ENCODE assay signal across 14 cellular contexts in the genomic region with DNA sequence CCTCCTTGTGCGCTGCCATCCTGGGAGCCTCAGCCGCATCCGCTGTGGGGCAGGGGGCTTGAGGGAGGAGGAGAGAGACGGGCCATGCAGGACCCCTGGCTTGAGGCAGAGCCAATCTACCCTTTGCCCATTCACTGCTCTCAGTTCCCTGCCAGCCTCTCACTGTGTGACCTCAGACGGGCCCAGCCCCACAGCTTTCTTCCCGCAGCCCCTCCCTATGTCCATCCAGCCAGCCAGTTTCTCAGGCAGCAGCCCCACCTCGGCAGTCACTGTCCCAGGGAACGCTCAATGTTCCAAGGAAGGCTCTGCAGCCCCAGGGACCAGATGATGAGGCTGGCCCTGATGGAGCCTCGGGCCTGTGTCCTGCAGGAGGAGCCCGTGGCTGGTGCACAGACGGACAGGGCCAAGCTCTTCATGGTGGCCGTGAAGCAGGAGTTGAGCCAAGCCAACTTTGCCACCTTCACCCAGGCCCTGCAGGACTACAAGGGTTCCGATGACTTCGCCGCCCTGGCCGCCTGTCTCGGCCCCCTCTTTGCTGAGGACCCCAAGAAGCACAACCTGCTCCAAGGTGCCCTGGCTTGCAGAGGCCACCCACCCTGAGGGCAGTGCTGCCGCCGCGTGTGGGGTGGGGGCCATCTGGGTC. TPM values are rescaled to one million over a fixed set of nuclear protein-coding genes. Genes with fewer than 3 reads are reported as not detected.
DNase-seq lines count a peak whose midpoint lies in the region; ATAC-seq, FAIRE-seq and TF ChIP-seq lines count a peak whose summit lies in the region.
"Had no signal": no experiment of that assay in that cellular context is flagged by ENCODE, and none has a peak within 500 bp of the region (broad histone marks: within the 10 kb centered on the region; RNA-seq: fewer than 3 reads in every experiment).

No MANE protein-coding gene starts in this region.

- H3K27me3 ChIP-seq in right atrium auricular region (no peaks in the 10 kb centered on the region), HepG2 (ENCODE audit: control insufficient read depth in 1 of 2, insufficient read depth in 2 of 2, low read length in 2 of 2) (no peaks in the 10 kb centered on the region)
- H3K27me3 ChIP-seq: right lobe of liver had no signal

- H3K36me3 ChIP-seq in right atrium auricular region (peaks cover 14% of the 10 kb centered on the region), HepG2 (replicated peaks in 1 of 2; ENCODE audit: control insufficient read depth in 1 of 2, insufficient read depth in 2 of 2, low read length in 2 of 2) (peaks cover 3 to 4% of the 10 kb centered on the region in 2 experiments; a peak in 3 of 5 replicates)
- H3K36me3 ChIP-seq: right lobe of liver had no signal

- TF ChIP-seq EP300 in HepG2 (IDR thresholded peaks at IDR 0.05; ENCODE audit: low read depth in 2 of 2, low read length in 2 of 2), result no peak
- peak; percentile 44; the same call in 1 of the 2 replicates for TF ChIP-seq EP300 in HepG2 (CRISPR knock-in tag; IDR thresholded peaks at IDR 0.05; ENCODE audit: borderline replicate concordance)

- POLR2A ChIA-PET in HepG2 (lab: Yijun Ruan, JAX), result interaction anchor here (1.0 kb wide), 1 partner anchor 34 kb away, joined by 3 read pairs; the partner anchor contains the start of gene RTEL1

- DNase-seq in Right ventricle myocardium inferior (ENCODE audit: missing footprints), result peak; percentile 63
- DNase-seq in right atrium auricular region (ENCODE audit: low spot score), result no peak
- no peak for DNase-seq in activated T-helper 1 cell treated with anti-CD3 and anti-CD28 coated beads, Interleukin-12 subunit alpha, Interleukin-12 subunit beta, Interleukin-2, Interleukin-4 antibody, amounts not matched to agents 30 ng/mL and 10 ng/mL and 1 ng/mL, durations not matched to agents 14 hours and 24 hours and 36 hours (ENCODE audit: low spot score)
- no peak for DNase-seq in HepG2 (ENCODE audit: low spot score)
- no peak for DNase-seq in GM13977 (ENCODE audit: low spot score)
- DNase-seq in middle frontal gyrus (ENCODE audit: extremely low spot score, low spot score), result no peak
- DNase-seq: COR-L47, NCI-H2081 treated with DMSO at 0.1 percent for 48 hours had no signal

- no peak overlapping the region for H3K27ac ChIP-seq in right atrium auricular region
- no peak overlapping the region for H3K27ac ChIP-seq in HepG2 (ENCODE audit: extremely low read length, insufficient read depth, low read length)
- H3K27ac ChIP-seq: right lobe of liver had no signal

- H3K9me3 Mint-ChIP-seq in activated T-helper 1 cell treated with anti-CD3 and anti-CD28 coated beads, Interleukin-12 subunit alpha, Interleukin-12 subunit beta, Interleukin-2, Interleukin-4 antibody, amounts not matched to agents 30 ng/mL and 10 ng/mL and 1 ng/mL, durations not matched to agents 14 hours and 24 hours and 36 hours, result no peaks in the 10 kb centered on the region

- no peaks in the 10 kb centered on the region for H3K79me2 ChIP-seq in HepG2 (ENCODE audit: insufficient read depth, low read length)

- no peak for FAIRE-seq in HepG2 (lab: Jason Lieb, UNC)
- FAIRE-seq: H1 had no signal

- H3K36me3 Mint-ChIP-seq in activated T-helper 1 cell treated with anti-CD3 and anti-CD28 coated beads, Interleukin-12 subunit alpha, Interleukin-12 subunit beta, Interleukin-2, Interleukin-4 antibody, amounts not matched to agents 30 ng/mL and 10 ng/mL and 1 ng/mL, durations not matched to agents 14 hours and 24 hours and 36 hours (ENCODE audit: low read depth), result peaks cover 9% of the 10 kb centered on the region
- H3K36me3 Mint-ChIP-seq: activated naive CD8-positive, alpha-beta T cell had no signal

- no peak overlapping the region for H3K9ac ChIP-seq in HepG2 (ENCODE audit: insufficient read depth, low read depth, low read length)

- no TSS peak for BruUV-seq in HepG2 (replicated peaks; lab: Mats Ljungman, UMichigan)

- H3K4me3 ChIP-seq in right atrium auricular region, result no peak overlapping the region
- no peak overlapping the region for H3K4me3 ChIP-seq in HepG2 (replicated peaks in 1 of 3; ENCODE audit: insufficient read depth in 1 of 3, low read depth in 2 of 3, low read length in 3 of 3)
- H3K4me3 ChIP-seq: right lobe of liver had no signal

- no peak overlapping the region for H3K4me3 Mint-ChIP-seq in activated T-helper 1 cell treated with anti-CD3 and anti-CD28 coated beads, Interleukin-12 subunit alpha, Interleukin-12 subunit beta, Interleukin-2, Interleukin-4 antibody, amounts not matched to agents 30 ng/mL and 10 ng/mL and 1 ng/mL, durations not matched to agents 14 hours and 24 hours and 36 hours
- H3K4me3 Mint-ChIP-seq: activated naive CD8-positive, alpha-beta T cell had no signal

- H3K9me3 ChIP-seq in right atrium auricular region (no peaks in the 10 kb centered on the region), HepG2 (ENCODE audit: low read length) (no peaks in the 10 kb centered on the region)
- H3K9me3 ChIP-seq: right lobe of liver had no signal

- TF ChIP-seq RAD21 in HepG2 (CRISPR knock-in tag; IDR thresholded peaks at IDR 0.05), result no peak

- CTCF ChIA-PET in HepG2 (lab: Yijun Ruan, JAX; ENCODE audit: low intra/inter-chr PET ratio, low total read pairs), result no interaction called here

- no peak for ATAC-seq in Right ventricle myocardium inferior
- ATAC-seq in HepG2, result no peak; the same call in 2 of the 3 replicates
- ATAC-seq in GM21526 (IDR thresholded peaks at IDR 0.05; ENCODE audit: low FRiP score, unreplicated experiment), result no peak
- ATAC-seq in HG03520 (IDR thresholded peaks at IDR 0.05; ENCODE audit: unreplicated experiment), result no peak

- no peak; a peak in 1 of 4 replicates for TF ChIP-seq POLR2A in HepG2 (IDR thresholded peaks at IDR 0.05; ENCODE audit: insufficient read depth in 1 of 2, low read depth in 2 of 2, low read length in 2 of 2)

- TF ChIP-seq CTCF in right atrium auricular region (IDR thresholded peaks at IDR 0.05), result no peak
- TF ChIP-seq CTCF in HepG2 (CRISPR knock-in tag; IDR thresholded peaks at IDR 0.05), result peak; percentile 36; the same call in 1 of the 2 replicates
- TF ChIP-seq CTCF in GM13977 (IDR thresholded peaks at IDR 0.05; ENCODE audit: extremely low read depth, insufficient read depth, missing control alignments), result no peak

- peak overlapping the region; percentile 63 for H3K27ac Mint-ChIP-seq in activated T-helper 1 cell treated with anti-CD3 and anti-CD28 coated beads, Interleukin-12 subunit alpha, Interleukin-12 subunit beta, Interleukin-2, Interleukin-4 antibody, amounts not matched to agents 30 ng/mL and 10 ng/mL and 1 ng/mL, durations not matched to agents 14 hours and 24 hours and 36 hours
- H3K27ac Mint-ChIP-seq: activated naive CD8-positive, alpha-beta T cell had no signal

- no peak overlapping the region for H3K4me2 ChIP-seq in HepG2 (ENCODE audit: low read depth, low read length)

- H3K4me1 Mint-ChIP-seq in activated T-helper 1 cell treated with anti-CD3 and anti-CD28 coated beads, Interleukin-12 subunit alpha, Interleukin-12 subunit beta, Interleukin-2, Interleukin-4 antibody, amounts not matched to agents 30 ng/mL and 10 ng/mL and 1 ng/mL, durations not matched to agents 14 hours and 24 hours and 36 hours (ENCODE audit: low read depth), result no peaks in the 10 kb centered on the region

- H3K27me3 Mint-ChIP-seq in activated T-helper 1 cell treated with anti-CD3 and anti-CD28 coated beads, Interleukin-12 subunit alpha, Interleukin-12 subunit beta, Interleukin-2, Interleukin-4 antibody, amounts not matched to agents 30 ng/mL and 10 ng/mL and 1 ng/mL, durations not matched to agents 14 hours and 24 hours and 36 hours (ENCODE audit: insufficient read depth), result peaks cover 2% of the 10 kb centered on the region
- H3K27me3 Mint-ChIP-seq: activated naive CD8-positive, alpha-beta T cell had no signal

- in situ Hi-C loops in HepG2 (cut with HindIII; ENCODE audit: extremely low pct_ligation_motif_present, low pct_unique_long_range_greater_than_20kb) (no loop called here), GM13977 (cut with MboI; ENCODE audit: low pct_unique_long_range_greater_than_20kb, low sequenced_read_pairs, unreplicated experiment) (no loop called here)

- intact Hi-C loops in Right ventricle myocardium inferior (cut with DNase I) (no loop called here), HepG2 (cut with micrococcal nuclease; ENCODE audit: unreplicated experiment) (no loop called here)
- intact Hi-C loops in activated T-helper 1 cell treated with anti-CD3 and anti-CD28 coated beads, Interleukin-12 subunit alpha, Interleukin-12 subunit beta, Interleukin-2, Interleukin-4 antibody, amounts not matched to agents 30 ng/mL and 10 ng/mL and 1 ng/mL, durations not matched to agents 14 hours and 24 hours and 36 hours (cut with micrococcal nuclease), result no loop called here

- 84% methylated on average over 17 of the region's 20 CpGs for WGBS in HepG2 (ENCODE audit: low lambda C conversion rate)

- H4K20me1 ChIP-seq in HepG2 (ENCODE audit: insufficient read depth, low read length), result peaks cover 4% of the 10 kb centered on the region; the same call in 1 of the 2 replicates

- H3K4me1 ChIP-seq in right atrium auricular region (peaks cover 0 to 46% of the 10 kb centered on the region in 2 donors), HepG2 (ENCODE audit: insufficient read depth, low read length) (peaks cover 17% of the 10 kb centered on the region)

- no peak overlapping the region for H2AFZ ChIP-seq in HepG2 (ENCODE audit: low read length)

RNA-seq across cellular contexts. Expression of gene TNFRSF6B, which starts 3.9 kb away (rescaled TPM):
- 1.0 TPM for total RNA-seq in Right ventricle myocardium inferior
- total RNA-seq in right atrium auricular region, result 1 to 10 TPM; 1.2 to 3.8 TPM
- not detected in 2 replicates for total RNA-seq in activated T-helper 1 cell treated with anti-CD3 and anti-CD28 coated beads, Interleukin-12 subunit alpha, Interleukin-12 subunit beta, Interleukin-2, Interleukin-4 antibody, amounts not matched to agents 30 ng/mL and 10 ng/mL and 1 ng/mL, durations not matched to agents 14 hours and 24 hours and 36 hours
- not detected in 2 replicates for total RNA-seq in HepG2 (2016; rRNA removed; fragmentation: Illumina TruSeq; extraction: Trizol)
- not detected in 2 replicates for total RNA-seq in HepG2 (2016; cell fraction: cytosol; rRNA removed; fragmentation: Illumina TruSeq; extraction: Trizol; ENCODE audit: low read depth)
- total RNA-seq in HepG2 (2016; cell fraction: insoluble cytoplasmic fraction; rRNA removed; fragmentation: Illumina TruSeq; extraction: Trizol), result not detected in 2 replicates
- not detected in 2 replicates for total RNA-seq in HepG2 (2016; cell fraction: membrane; rRNA removed; fragmentation: Illumina TruSeq; extraction: Trizol)
- not detected in 2 replicates for total RNA-seq in HepG2 (2016; cell fraction: nucleus; rRNA removed; fragmentation: Illumina TruSeq; extraction: Trizol)
- polyA plus RNA-seq in HepG2 (2011; rRNA removed), result 0.24 and 0.86 TPM in 2 replicates
- polyA plus RNA-seq in HepG2 (2011; cell fraction: cytosol; rRNA removed), result 0.45 and 1.3 TPM in 2 replicates
- 22.5 and 36.0 TPM in 2 replicates for polyA plus RNA-seq in HepG2 (2011; cell fraction: nucleus; rRNA removed)
- polyA plus RNA-seq in HepG2 (2012), result 0.55 TPM in 1 of 2 replicates, not detected in the other
- 0.45 and 0.48 TPM in 2 replicates for polyA plus RNA-seq in HepG2 (2016; cell fraction: cytosol; fragmentation: Illumina TruSeq; extraction: Trizol; ENCODE audit: low read depth)
- 0.32 TPM in 1 of 2 replicates, not detected in the other for polyA plus RNA-seq in HepG2 (2016; cell fraction: insoluble cytoplasmic fraction; fragmentation: Illumina TruSeq; extraction: Trizol; ENCODE audit: low read depth)
- polyA plus RNA-seq in HepG2 (2016; cell fraction: membrane; fragmentation: Illumina TruSeq; extraction: Trizol; ENCODE audit: low read depth), result 0.37 and 0.71 TPM in 2 replicates
- polyA plus RNA-seq in HepG2 (2016; cell fraction: nucleus; fragmentation: Illumina TruSeq; extraction: Trizol; ENCODE audit: insufficient read depth, low read depth), result not detected in 2 replicates
- not detected in 2 replicates for polyA minus RNA-seq in HepG2 (2011; rRNA and poly(A)+ RNA removed; ENCODE audit: low replicate concordance)
- polyA minus RNA-seq in HepG2 (2011; cell fraction: cytosol; rRNA and poly(A)+ RNA removed), result not detected in 2 replicates
- polyA minus RNA-seq in HepG2 (2011; cell fraction: nucleus; rRNA and poly(A)+ RNA removed), result not detected in 2 replicates
- total RNA-seq: H1; T-helper 2 cell treated with Interferon-gamma antibody and Interleukin-4, amounts not matched to agents 100 ng/mL and 5 ng/mL, for 36 hours had no signal

RNA-seq across cellular contexts. Expression of gene ARFRP1, which starts 15.2 kb away (rescaled TPM):
- total RNA-seq in Right ventricle myocardium inferior (34.2 TPM), right atrium auricular region (10 to 100 TPM; 33.5 to 39.4 TPM), HepG2 (2016; rRNA removed; fragmentation: Illumina TruSeq; extraction: Trizol) (33.7 and 51.1 TPM in 2 replicates)
- total RNA-seq in activated T-helper 1 cell treated with anti-CD3 and anti-CD28 coated beads, Interleukin-12 subunit alpha, Interleukin-12 subunit beta, Interleukin-2, Interleukin-4 antibody, amounts not matched to agents 30 ng/mL and 10 ng/mL and 1 ng/mL, durations not matched to agents 14 hours and 24 hours and 36 hours, result 71.8 and 73.5 TPM in 2 replicates
- total RNA-seq in HepG2 (2016; cell fraction: cytosol; rRNA removed; fragmentation: Illumina TruSeq; extraction: Trizol; ENCODE audit: low read depth), result 9.6 and 11.5 TPM in 2 replicates
- 31.8 and 53.2 TPM in 2 replicates for total RNA-seq in HepG2 (2016; cell fraction: insoluble cytoplasmic fraction; rRNA removed; fragmentation: Illumina TruSeq; extraction: Trizol)
- total RNA-seq in HepG2 (2016; cell fraction: membrane; rRNA removed; fragmentation: Illumina TruSeq; extraction: Trizol), result 22.2 and 23.1 TPM in 2 replicates
- total RNA-seq in HepG2 (2016; cell fraction: nucleus; rRNA removed; fragmentation: Illumina TruSeq; extraction: Trizol), result 37.5 and 46.0 TPM in 2 replicates
- 32.0 and 42.8 TPM in 2 replicates for polyA plus RNA-seq in HepG2 (2011; rRNA removed)
- polyA plus RNA-seq in HepG2 (2011; cell fraction: cytosol; rRNA removed), result 48.5 and 49.6 TPM in 2 replicates
- polyA plus RNA-seq in HepG2 (2011; cell fraction: nucleus; rRNA removed), result 123 and 125 TPM in 2 replicates
- 26.6 and 30.7 TPM in 2 replicates for polyA plus RNA-seq in HepG2 (2012)
- 8.8 and 9.1 TPM in 2 replicates for polyA plus RNA-seq in HepG2 (2016; cell fraction: cytosol; fragmentation: Illumina TruSeq; extraction: Trizol; ENCODE audit: low read depth)
- 30.0 and 34.6 TPM in 2 replicates for polyA plus RNA-seq in HepG2 (2016; cell fraction: insoluble cytoplasmic fraction; fragmentation: Illumina TruSeq; extraction: Trizol; ENCODE audit: low read depth)
- 12.6 and 13.5 TPM in 2 replicates for polyA plus RNA-seq in HepG2 (2016; cell fraction: membrane; fragmentation: Illumina TruSeq; extraction: Trizol; ENCODE audit: low read depth)
- polyA plus RNA-seq in HepG2 (2016; cell fraction: nucleus; fragmentation: Illumina TruSeq; extraction: Trizol; ENCODE audit: insufficient read depth, low read depth), result 86.0 and 91.0 TPM in 2 replicates
- 28.5 and 35.1 TPM in 2 replicates for polyA minus RNA-seq in HepG2 (2011; rRNA and poly(A)+ RNA removed; ENCODE audit: low replicate concordance)
- 10.4 and 12.4 TPM in 2 replicates for polyA minus RNA-seq in HepG2 (2011; cell fraction: cytosol; rRNA and poly(A)+ RNA removed)
- 55.9 and 67.1 TPM in 2 replicates for polyA minus RNA-seq in HepG2 (2011; cell fraction: nucleus; rRNA and poly(A)+ RNA removed)

RNA-seq across cellular contexts. Expression of gene ZGPAT, which starts 15.3 kb away (rescaled TPM):
- 15.1 TPM for total RNA-seq in Right ventricle myocardium inferior
- 10 to 100 TPM; 11.9 to 15.1 TPM for total RNA-seq in right atrium auricular region
- 34.5 and 36.7 TPM in 2 replicates for total RNA-seq in activated T-helper 1 cell treated with anti-CD3 and anti-CD28 coated beads, Interleukin-12 subunit alpha, Interleukin-12 subunit beta, Interleukin-2, Interleukin-4 antibody, amounts not matched to agents 30 ng/mL and 10 ng/mL and 1 ng/mL, durations not matched to agents 14 hours and 24 hours and 36 hours
- 40.2 and 41.9 TPM in 2 replicates for total RNA-seq in HepG2 (2016; rRNA removed; fragmentation: Illumina TruSeq; extraction: Trizol)
- 34.8 and 37.0 TPM in 2 replicates for total RNA-seq in HepG2 (2016; cell fraction: cytosol; rRNA removed; fragmentation: Illumina TruSeq; extraction: Trizol; ENCODE audit: low read depth)
- total RNA-seq in HepG2 (2016; cell fraction: insoluble cytoplasmic fraction; rRNA removed; fragmentation: Illumina TruSeq; extraction: Trizol), result 37.7 and 46.6 TPM in 2 replicates
- 18.3 and 22.0 TPM in 2 replicates for total RNA-seq in HepG2 (2016; cell fraction: membrane; rRNA removed; fragmentation: Illumina TruSeq; extraction: Trizol)
- total RNA-seq in HepG2 (2016; cell fraction: nucleus; rRNA removed; fragmentation: Illumina TruSeq; extraction: Trizol), result 23.9 and 24.8 TPM in 2 replicates
- polyA plus RNA-seq in HepG2 (2011; rRNA removed), result 23.0 and 32.8 TPM in 2 replicates
- 17.1 and 24.8 TPM in 2 replicates for polyA plus RNA-seq in HepG2 (2011; cell fraction: cytosol; rRNA removed)
- 93.0 and 104 TPM in 2 replicates for polyA plus RNA-seq in HepG2 (2011; cell fraction: nucleus; rRNA removed)
- 16.8 and 17.7 TPM in 2 replicates for polyA plus RNA-seq in HepG2 (2012)
- 4.5 and 5.1 TPM in 2 replicates for polyA plus RNA-seq in HepG2 (2016; cell fraction: cytosol; fragmentation: Illumina TruSeq; extraction: Trizol; ENCODE audit: low read depth)
- 36.0 and 43.8 TPM in 2 replicates for polyA plus RNA-seq in HepG2 (2016; cell fraction: insoluble cytoplasmic fraction; fragmentation: Illumina TruSeq; extraction: Trizol; ENCODE audit: low read depth)
- 9.1 and 10.0 TPM in 2 replicates for polyA plus RNA-seq in HepG2 (2016; cell fraction: membrane; fragmentation: Illumina TruSeq; extraction: Trizol; ENCODE audit: low read depth)
- 70.9 and 80.9 TPM in 2 replicates for polyA plus RNA-seq in HepG2 (2016; cell fraction: nucleus; fragmentation: Illumina TruSeq; extraction: Trizol; ENCODE audit: insufficient read depth, low read depth)
- 12.8 and 40.1 TPM in 2 replicates for polyA minus RNA-seq in HepG2 (2011; rRNA and poly(A)+ RNA removed; ENCODE audit: low replicate concordance)
- 9.3 and 9.5 TPM in 2 replicates for polyA minus RNA-seq in HepG2 (2011; cell fraction: cytosol; rRNA and poly(A)+ RNA removed)
- 13.8 and 15.9 TPM in 2 replicates for polyA minus RNA-seq in HepG2 (2011; cell fraction: nucleus; rRNA and poly(A)+ RNA removed)

RNA-seq across cellular contexts. Expression of gene RTEL1, which starts 34.4 kb away (rescaled TPM):
- total RNA-seq in Right ventricle myocardium inferior, result 9.0 TPM
- total RNA-seq in right atrium auricular region, result 1 to 10 TPM; 4.8 to 9.2 TPM
- total RNA-seq in activated T-helper 1 cell treated with anti-CD3 and anti-CD28 coated beads, Interleukin-12 subunit alpha, Interleukin-12 subunit beta, Interleukin-2, Interleukin-4 antibody, amounts not matched to agents 30 ng/mL and 10 ng/mL and 1 ng/mL, durations not matched to agents 14 hours and 24 hours and 36 hours, result 54.4 and 55.5 TPM in 2 replicates
- total RNA-seq in HepG2 (2016; rRNA removed; fragmentation: Illumina TruSeq; extraction: Trizol), result 10.9 and 21.8 TPM in 2 replicates
- 1.6 and 2.4 TPM in 2 replicates for total RNA-seq in HepG2 (2016; cell fraction: cytosol; rRNA removed; fragmentation: Illumina TruSeq; extraction: Trizol; ENCODE audit: low read depth)
- total RNA-seq in HepG2 (2016; cell fraction: insoluble cytoplasmic fraction; rRNA removed; fragmentation: Illumina TruSeq; extraction: Trizol), result 8.3 and 23.6 TPM in 2 replicates
- total RNA-seq in HepG2 (2016; cell fraction: membrane; rRNA removed; fragmentation: Illumina TruSeq; extraction: Trizol), result 4.7 and 6.3 TPM in 2 replicates
- 34.3 and 37.2 TPM in 2 replicates for total RNA-seq in HepG2 (2016; cell fraction: nucleus; rRNA removed; fragmentation: Illumina TruSeq; extraction: Trizol)
- polyA plus RNA-seq in HepG2 (2011; rRNA removed), result 29.5 and 36.4 TPM in 2 replicates
- 3.8 and 9.1 TPM in 2 replicates for polyA plus RNA-seq in HepG2 (2011; cell fraction: cytosol; rRNA removed)
- 268 and 385 TPM in 2 replicates for polyA plus RNA-seq in HepG2 (2011; cell fraction: nucleus; rRNA removed)
- 16.7 and 17.6 TPM in 2 replicates for polyA plus RNA-seq in HepG2 (2012)
- 1.9 TPM in 2 replicates for polyA plus RNA-seq in HepG2 (2016; cell fraction: cytosol; fragmentation: Illumina TruSeq; extraction: Trizol; ENCODE audit: low read depth)
- 8.6 and 15.7 TPM in 2 replicates for polyA plus RNA-seq in HepG2 (2016; cell fraction: insoluble cytoplasmic fraction; fragmentation: Illumina TruSeq; extraction: Trizol; ENCODE audit: low read depth)
- polyA plus RNA-seq in HepG2 (2016; cell fraction: membrane; fragmentation: Illumina TruSeq; extraction: Trizol; ENCODE audit: low read depth), result 4.9 and 5.5 TPM in 2 replicates
- polyA plus RNA-seq in HepG2 (2016; cell fraction: nucleus; fragmentation: Illumina TruSeq; extraction: Trizol; ENCODE audit: insufficient read depth, low read depth), result 117 and 129 TPM in 2 replicates
- polyA minus RNA-seq in HepG2 (2011; rRNA and poly(A)+ RNA removed; ENCODE audit: low replicate concordance), result 47.6 and 86.8 TPM in 2 replicates
- polyA minus RNA-seq in HepG2 (2011; cell fraction: cytosol; rRNA and poly(A)+ RNA removed), result 5.5 and 5.7 TPM in 2 replicates
- 78.0 and 85.2 TPM in 2 replicates for polyA minus RNA-seq in HepG2 (2011; cell fraction: nucleus; rRNA and poly(A)+ RNA removed)

RNA-seq across cellular contexts. Expression of gene STMN3, which starts 39.3 kb away (rescaled TPM):
- total RNA-seq in Right ventricle myocardium inferior (7.1 TPM), right atrium auricular region (10 to 100 TPM in 1 of 2 donors, 1 to 10 TPM in 1; 5.7 to 10.1 TPM), HepG2 (2016; rRNA removed; fragmentation: Illumina TruSeq; extraction: Trizol) (28.1 and 48.3 TPM in 2 replicates)
- 5.3 and 5.5 TPM in 2 replicates for total RNA-seq in activated T-helper 1 cell treated with anti-CD3 and anti-CD28 coated beads, Interleukin-12 subunit alpha, Interleukin-12 subunit beta, Interleukin-2, Interleukin-4 antibody, amounts not matched to agents 30 ng/mL and 10 ng/mL and 1 ng/mL, durations not matched to agents 14 hours and 24 hours and 36 hours
- total RNA-seq in HepG2 (2016; cell fraction: cytosol; rRNA removed; fragmentation: Illumina TruSeq; extraction: Trizol; ENCODE audit: low read depth), result 9.7 and 10.6 TPM in 2 replicates
- total RNA-seq in HepG2 (2016; cell fraction: insoluble cytoplasmic fraction; rRNA removed; fragmentation: Illumina TruSeq; extraction: Trizol), result 26.7 and 50.6 TPM in 2 replicates
- total RNA-seq in HepG2 (2016; cell fraction: membrane; rRNA removed; fragmentation: Illumina TruSeq; extraction: Trizol), result 20.0 and 20.9 TPM in 2 replicates
- total RNA-seq in HepG2 (2016; cell fraction: nucleus; rRNA removed; fragmentation: Illumina TruSeq; extraction: Trizol), result 36.8 and 43.1 TPM in 2 replicates
- 21.0 and 28.5 TPM in 2 replicates for polyA plus RNA-seq in HepG2 (2011; rRNA removed)
- polyA plus RNA-seq in HepG2 (2011; cell fraction: cytosol; rRNA removed), result 22.7 and 33.5 TPM in 2 replicates
- polyA plus RNA-seq in HepG2 (2011; cell fraction: nucleus; rRNA removed), result 98.2 and 123 TPM in 2 replicates
- 13.1 and 18.3 TPM in 2 replicates for polyA plus RNA-seq in HepG2 (2012)
- polyA plus RNA-seq in HepG2 (2016; cell fraction: cytosol; fragmentation: Illumina TruSeq; extraction: Trizol; ENCODE audit: low read depth), result 10.7 and 12.2 TPM in 2 replicates
- 28.3 and 29.5 TPM in 2 replicates for polyA plus RNA-seq in HepG2 (2016; cell fraction: insoluble cytoplasmic fraction; fragmentation: Illumina TruSeq; extraction: Trizol; ENCODE audit: low read depth)
- polyA plus RNA-seq in HepG2 (2016; cell fraction: membrane; fragmentation: Illumina TruSeq; extraction: Trizol; ENCODE audit: low read depth), result 16.2 and 16.7 TPM in 2 replicates
- polyA plus RNA-seq in HepG2 (2016; cell fraction: nucleus; fragmentation: Illumina TruSeq; extraction: Trizol; ENCODE audit: insufficient read depth, low read depth), result 84.0 and 90.0 TPM in 2 replicates
- polyA minus RNA-seq in HepG2 (2011; rRNA and poly(A)+ RNA removed; ENCODE audit: low replicate concordance), result 1.7 and 23.2 TPM in 2 replicates
- 8.5 and 11.0 TPM in 2 replicates for polyA minus RNA-seq in HepG2 (2011; cell fraction: cytosol; rRNA and poly(A)+ RNA removed)
- polyA minus RNA-seq in HepG2 (2011; cell fraction: nucleus; rRNA and poly(A)+ RNA removed), result 3.3 and 5.6 TPM in 2 replicates
